Comparison of ENCODE assay signal across 14 cellular contexts in the genomic region with DNA sequence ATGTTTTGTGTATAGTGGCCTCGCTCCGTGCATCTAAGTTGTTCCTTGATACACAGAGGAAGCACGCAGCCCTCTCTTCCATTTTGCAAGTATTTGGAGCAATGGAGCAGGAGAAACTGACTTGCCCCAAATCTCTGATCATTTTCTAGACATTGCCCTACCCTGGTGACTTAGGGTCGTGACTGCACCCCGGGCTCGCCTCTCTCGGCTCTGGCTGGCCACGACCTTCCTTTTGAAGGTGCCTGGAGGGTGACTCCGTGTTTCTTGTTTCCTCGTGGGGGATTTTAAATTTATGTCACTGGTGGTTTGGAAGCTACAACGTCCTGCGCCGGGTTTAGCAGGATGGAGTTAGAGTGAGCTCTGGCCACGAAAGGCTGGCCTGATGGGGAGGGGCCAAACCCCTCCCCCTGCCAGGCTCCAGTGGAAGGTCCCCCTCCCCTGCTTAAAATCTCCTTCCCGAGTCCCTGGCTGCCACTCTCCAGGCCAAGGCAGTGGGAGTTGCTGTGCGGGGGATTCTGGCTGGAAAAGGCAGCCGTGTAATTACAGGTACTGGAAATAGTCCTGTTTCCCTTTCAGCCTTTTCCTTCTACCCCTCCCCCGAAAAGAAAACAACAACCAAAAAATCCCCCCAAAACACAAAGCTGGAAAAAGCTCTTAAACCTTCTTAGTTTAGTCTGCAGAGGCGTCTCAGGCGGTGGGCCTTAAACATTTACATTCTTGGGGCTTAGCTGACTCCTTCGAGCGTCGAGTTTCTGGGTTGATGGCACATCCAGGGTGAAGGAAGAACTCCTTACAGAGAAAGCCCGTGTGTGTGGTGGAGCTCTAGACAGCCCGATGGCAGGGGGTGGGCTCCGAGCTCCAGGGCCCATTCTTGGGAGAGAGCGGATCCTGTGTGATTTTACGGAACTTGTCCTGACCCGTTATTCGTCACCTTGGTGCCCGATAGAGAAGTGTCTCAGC. TPM values are rescaled to one million over a fixed set of nuclear protein-coding genes. Genes with fewer than 3 reads are reported as not detected.
DNase-seq lines count a peak whose midpoint lies in the region; ATAC-seq and TF ChIP-seq lines count a peak whose summit lies in the region.
"Had no signal": no experiment of that assay in that cellular context is flagged by ENCODE, and none has a peak within 500 bp of the region (broad histone marks: within the 10 kb centered on the region; RNA-seq: fewer than 3 reads in every experiment).

No MANE protein-coding gene starts in this region.

- intact Hi-C loops in heart right ventricle (cut with DNase I): no loop called here
- intact Hi-C loops in mucosa of descending colon (cut with DNase I, micrococcal nuclease): no loop called here

- H3K27ac ChIP-seq in right atrium auricular region (peak overlapping the region; percentile 14 to 41), heart right ventricle (no peak overlapping the region), epithelial cell of prostate (peak overlapping the region; percentile 48), muscle layer of duodenum (ENCODE audit: low read length) (peak overlapping the region; percentile 46)
- H3K27ac ChIP-seq: HL-60 had no signal

- no peaks in the 10 kb centered on the region for H3K9me3 ChIP-seq in right atrium auricular region
- H3K9me3 ChIP-seq in heart right ventricle: no peaks in the 10 kb centered on the region
- no peaks in the 10 kb centered on the region for H3K9me3 ChIP-seq in muscle layer of duodenum (ENCODE audit: control insufficient read depth in 1 of 2, low read length in 2 of 2)
- no peaks in the 10 kb centered on the region for H3K9me3 ChIP-seq in mucosa of descending colon

- H3K27me3 ChIP-seq in right atrium auricular region: no peaks in the 10 kb centered on the region
- H3K27me3 ChIP-seq in heart right ventricle: no peaks in the 10 kb centered on the region
- no peaks in the 10 kb centered on the region for H3K27me3 ChIP-seq in muscle layer of duodenum (ENCODE audit: low read depth, low read length)

- DNase-seq in right atrium auricular region (ENCODE audit: low spot score) (no peak), heart right ventricle (no peak), epithelial cell of prostate (ENCODE audit: low read depth, low spot score) (no peak), SW480 (ENCODE audit: low spot score) (no peak), OCI-M2 (lab: John Stamatoyannopoulos, UW; ENCODE audit: unreplicated experiment) (no peak), NCI-H128 (lab: John Stamatoyannopoulos, UW; ENCODE audit: unreplicated experiment) (no peak), mucosa of descending colon (no peak)
- DNase-seq: activated CD4-positive, alpha-beta memory T cell treated with anti-CD3 and anti-CD28 coated beads, Interleukin-2, amount 10 ng/mL, durations not matched to agents 7 days and 5 days; activated effector memory CD4-positive, alpha-beta T cell treated with Interleukin-2 at 50 U/mL for 16 hours; MM.1S; NCI-H446 treated with DMSO at 0.1 percent for 48 hours; T-helper 9 cell had no signal

- WGBS in heart right ventricle, 2 donors: 76 to 80% methylated on average over 31 of the region's 31 CpGs

- ATAC-seq in heart right ventricle (no peak), mucosa of descending colon (no peak)

- H3K4me1 ChIP-seq in right atrium auricular region (peaks cover 0 to 93% of the 10 kb centered on the region in 2 donors), heart right ventricle (peaks cover 9 to 77% (median 47%) of the 10 kb centered on the region in 9 donors), muscle layer of duodenum (ENCODE audit: control insufficient read depth in 1 of 2, insufficient read depth in 2 of 2, low read length in 2 of 2) (peaks cover 28 to 88% of the 10 kb centered on the region in 2 donors), mucosa of descending colon (ENCODE audit: low read depth) (peaks cover 33% of the 10 kb centered on the region)

- H3K36me3 ChIP-seq in right atrium auricular region: no peaks in the 10 kb centered on the region
- peaks cover 0 to 4% (median 0%) of the 10 kb centered on the region in 9 donors for H3K36me3 ChIP-seq in heart right ventricle
- H3K36me3 ChIP-seq in muscle layer of duodenum (ENCODE audit: control insufficient read depth in 1 of 2, insufficient read depth in 2 of 2, low read length in 2 of 2): no peaks in the 10 kb centered on the region
- no peaks in the 10 kb centered on the region for H3K36me3 ChIP-seq in mucosa of descending colon (ENCODE audit: low read depth)

- no peak overlapping the region for H3K4me3 ChIP-seq in right atrium auricular region
- H3K4me3 ChIP-seq in heart right ventricle: no peak overlapping the region
- peak overlapping the region in 1 of 2 donors; percentile 3 for H3K4me3 ChIP-seq in muscle layer of duodenum (ENCODE audit: low read depth in 1 of 2, low read length in 2 of 2)
- no peak overlapping the region for H3K4me3 ChIP-seq in mucosa of descending colon

- TF ChIP-seq CTCF in right atrium auricular region (IDR thresholded peaks at IDR 0.05): no peak
- no peak for TF ChIP-seq CTCF in heart right ventricle (IDR thresholded peaks at IDR 0.05)
- no peak for TF ChIP-seq CTCF in mucosa of descending colon (IDR thresholded peaks at IDR 0.05)

RNA-seq across cellular contexts. Expression of gene SPSB1, which starts 28.1 kb away (rescaled TPM):
- 10 to 100 TPM; 20.1 to 20.8 TPM for total RNA-seq in right atrium auricular region
- 10 to 100 TPM in 3 of 10 donors, 1 to 10 TPM in 7; 5.5 to 16.5 (median 9.4) TPM for total RNA-seq in heart right ventricle
- 1 to 10 TPM; 6.7 to 7.5 TPM for polyA plus RNA-seq in heart right ventricle
- 10 to 100 TPM; 22.1 to 35.5 (median 26.1) TPM for total RNA-seq in mucosa of descending colon

Comparison
In these comparisons a context has a peak if more than half of its experiments do, and no peak if none do; other contexts are left out.
1. H3K27ac ChIP-seq: peak in right atrium auricular region (2 of 2), epithelial cell of prostate (single experiment) and muscle layer of duodenum (single experiment); none in heart right ventricle (0 of 10).